Comparison of ENCODE assay signal across 21 cellular contexts in the genomic region with DNA sequence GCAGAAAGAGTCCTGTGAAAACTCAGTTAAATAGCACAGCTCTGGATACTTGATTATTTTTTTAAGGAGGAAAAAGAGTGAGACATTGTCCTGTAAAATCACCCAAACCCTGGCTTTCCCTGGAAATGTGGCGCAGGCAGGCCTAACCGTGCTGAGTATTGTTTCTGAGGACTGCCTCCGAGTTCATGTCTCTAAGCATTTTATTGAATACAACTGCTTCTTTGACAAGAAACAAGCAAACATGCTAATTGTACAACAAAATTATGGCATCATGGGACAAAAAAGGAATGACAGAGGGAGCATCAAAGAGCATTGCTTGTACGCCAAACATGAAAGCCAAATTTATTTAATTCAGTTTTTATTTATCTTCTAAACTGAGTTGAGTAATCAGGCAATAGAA.
"Had no signal": no experiment of that assay in that cellular context is flagged by ENCODE, and none has a peak within 500 bp of the region (broad histone marks: within the 10 kb centered on the region; RNA-seq: fewer than 3 reads in every experiment).

No MANE protein-coding gene starts in this region.

- H3K27ac ChIP-seq: brain microvascular endothelial cell, cardiac muscle cell, VCaP had no signal

- DNase-seq: activated CD4-positive, alpha-beta memory T cell treated with anti-CD3 and anti-CD28 coated beads for 36 hours; activated CD4-positive, alpha-beta T cell treated with anti-CD3 and anti-CD28 coated beads, Interleukin-2, amount 10 ng/mL, durations not matched to agents 7 days and 5 days; activated CD4-positive, CD25-positive, alpha-beta regulatory T cell; activated CD8-positive, alpha-beta memory T cell treated with anti-CD3 and anti-CD28 coated beads for 24 hours; activated effector memory CD4-positive, alpha-beta T cell treated with anti-CD3 and anti-CD28 coated beads, Interleukin-2, amount 50 U/mL, for 16 hours; activated naive CD4-positive, alpha-beta T cell treated with anti-CD3 and anti-CD28 coated beads for 36 hours; activated T-cell treated with anti-CD3 and anti-CD28 coated beads, Interleukin-2, amount 50 U/mL, for 4 hours; brain microvascular endothelial cell; KG1; NCI-H1417 treated with DMSO at 0.1 percent for 48 hours; NCI-H1694; NCI-H2029; NCI-H345; NCI-H510A treated with DMSO at 0.1 percent for 48 hours; NCI-H69; NK-92 treated with Interleukin-12 subunit alpha and Interleukin-12 subunit beta, amount 100 ng/mL, for 24 hours; OCI-M1; RPMI8226; T-cell had no signal
